8 cellular contexts compared by ENCODE assay signal in genomic region chr1:224433041-224433670, GRCh38.
DNase-seq lines count a peak whose midpoint lies in the region; ATAC-seq and TF ChIP-seq lines count a peak whose summit lies in the region.

No MANE protein-coding gene starts in this region.

- peaks cover 18% of the 10 kb centered on the region for H3K4me1 ChIP-seq in RWPE2 (ENCODE audit: insufficient read depth, poor library complexity, severe bottlenecking)

- peak overlapping the region; percentile 62 for H3K27ac ChIP-seq in RWPE2 (ENCODE audit: poor library complexity, severe bottlenecking)
- H3K27ac ChIP-seq in layer of hippocampus (ENCODE audit: low read depth, low read length) = peak overlapping the region; percentile 84

- DNase-seq in activated CD8-positive, alpha-beta memory T cell treated with anti-CD3 and anti-CD28 coated beads for 24 hours = peak; percentile 62
- DNase-seq in activated CD8-positive, alpha-beta memory T cell treated with anti-CD3 and anti-CD28 coated beads, Interleukin-2, amount 50 U/mL, for 48 hours = no peak
- DNase-seq in RWPE2 (ENCODE audit: low spot score) (no peak), cardiac fibroblast (ENCODE audit: low read depth in 2 of 2) (peak; percentile 27 to 30)
- peak in 5 of 6 experiments; percentile 13 to 52 (median 18) for DNase-seq in stimulated activated naive CD4-positive, alpha-beta T cell (lab: John Stamatoyannopoulos, UW)

- peaks cover 28% of the 10 kb centered on the region for H3K36me3 ChIP-seq in RWPE2 (ENCODE audit: low read depth)

- ATAC-seq in RWPE2 (ENCODE audit: low read depth) (no peak), HG03457 (IDR thresholded peaks at IDR 0.05; ENCODE audit: unreplicated experiment) (no peak), GM18519 (IDR thresholded peaks at IDR 0.05; ENCODE audit: low FRiP score, unreplicated experiment) (no peak)

- no peaks in the 10 kb centered on the region for H3K27me3 ChIP-seq in RWPE2 (ENCODE audit: insufficient read depth, poor library complexity, severe bottlenecking)
- no peaks in the 10 kb centered on the region for H3K27me3 ChIP-seq in layer of hippocampus (ENCODE audit: control insufficient read depth, insufficient read depth, low read length)

- no peaks in the 10 kb centered on the region for H3K9me3 ChIP-seq in RWPE2 (ENCODE audit: severe bottlenecking)

- H3K4me3 ChIP-seq in RWPE2 (ENCODE audit: severe bottlenecking) = peak overlapping the region; percentile 57
- peak overlapping the region; percentile 83 to 93 for H3K4me3 ChIP-seq in cardiac fibroblast (replicated peaks in 1 of 2; ENCODE audit: low read depth in 2 of 2, low read length in 2 of 2)

- TF ChIP-seq CTCF in RWPE2 (IDR thresholded peaks at IDR 0.05; ENCODE audit: poor library complexity, severe bottlenecking) = no peak
- TF ChIP-seq CTCF in cardiac fibroblast (IDR thresholded peaks at IDR 0.05; ENCODE audit: low read depth, low read length) = no peak

Comparison
In these comparisons a context has a peak if more than half of its experiments do, and no peak if none do; other contexts are left out.
1. DNase-seq: peak in activated CD8-positive, alpha-beta memory T cell treated with anti-CD3 and anti-CD28 coated beads for 24 hours (single experiment), cardiac fibroblast (2 of 2) and stimulated activated naive CD4-positive, alpha-beta T cell (5 of 6); none in activated CD8-positive, alpha-beta memory T cell treated with anti-CD3 and anti-CD28 coated beads, Interleukin-2, amount 50 U/mL, for 48 hours (single experiment) and RWPE2 (single experiment).